ENCODE assay signal across 8 cellular contexts in the genomic region with DNA sequence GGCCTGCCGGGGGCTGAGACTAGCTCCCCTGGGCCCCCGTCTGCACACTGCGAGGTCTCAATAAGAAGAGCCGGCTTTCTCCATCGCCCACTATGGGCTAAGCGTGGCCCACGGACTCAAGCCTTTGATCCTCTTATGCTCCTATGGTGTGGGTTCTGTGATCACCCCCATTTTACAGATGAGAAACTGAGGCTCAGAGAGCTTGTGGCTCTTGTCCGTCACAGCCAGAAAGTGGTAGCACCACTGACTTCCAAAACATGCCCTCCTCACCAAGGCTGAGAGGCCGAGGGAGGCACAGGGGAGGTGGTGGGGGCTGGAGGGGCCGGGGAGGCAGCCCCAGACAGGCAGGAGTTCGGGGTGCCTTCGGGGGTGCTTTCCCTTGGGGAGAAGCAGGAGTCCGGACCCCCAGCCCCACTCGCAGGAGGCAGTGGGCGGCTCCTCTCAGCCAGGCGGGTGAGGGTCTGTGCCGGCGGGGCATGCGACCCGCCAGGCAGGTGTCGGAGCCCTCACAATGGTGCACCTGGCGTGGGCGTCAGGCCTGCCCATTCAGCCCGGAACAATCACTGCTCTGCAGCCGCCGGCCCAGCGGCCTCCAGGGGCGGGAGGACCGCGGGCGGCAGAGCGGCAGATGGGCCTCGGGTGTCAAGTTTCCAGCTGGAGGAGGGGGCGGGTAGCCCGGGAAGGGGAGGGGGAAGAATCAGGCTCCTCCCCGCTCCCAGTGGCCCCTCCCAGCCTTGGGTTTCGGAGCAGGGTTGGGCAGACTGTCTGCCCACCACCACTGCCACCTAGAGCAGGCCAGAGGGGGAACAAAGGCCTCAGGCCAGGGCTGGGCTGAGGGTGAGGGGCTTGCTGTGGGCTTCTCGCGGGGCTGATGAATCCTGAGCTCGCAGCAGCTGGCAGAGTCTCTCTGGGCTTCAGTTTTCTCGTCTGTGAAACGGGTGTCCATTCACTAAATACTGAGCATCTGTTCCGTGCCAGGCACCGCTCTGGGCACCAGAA. TPM values are rescaled to one million over a fixed set of nuclear protein-coding genes. Genes with fewer than 3 reads are reported as not detected.
DNase-seq lines count a peak whose midpoint lies in the region; ATAC-seq and TF ChIP-seq lines count a peak whose summit lies in the region.

No MANE protein-coding gene starts in this region.

- H3K4me3 ChIP-seq in BLaER1, result no peak overlapping the region
- no peak overlapping the region for H3K4me3 ChIP-seq in Peyer's patch
- H3K4me3 ChIP-seq in uterus, result no peak overlapping the region

- TF ChIP-seq CTCF in Peyer's patch (IDR thresholded peaks at IDR 0.05) (no peak), uterus (IDR thresholded peaks at IDR 0.05) (peak in 2 of 4 experiments; percentile 5 to 15)

- H3K4me2 ChIP-seq in BLaER1, result peak overlapping the region; percentile 61

- H3K27ac ChIP-seq in BLaER1 (no peak overlapping the region), Peyer's patch (no peak overlapping the region), uterus (no peak overlapping the region)

- H3K9me3 ChIP-seq in BLaER1 (no peaks in the 10 kb centered on the region), Peyer's patch (no peaks in the 10 kb centered on the region), uterus (no peaks in the 10 kb centered on the region)

- peak; percentile 69 to 82 for ATAC-seq in left cardiac atrium
- ATAC-seq in GM18873 (IDR thresholded peaks at IDR 0.05; ENCODE audit: low FRiP score, unreplicated experiment), result no peak

- DNase-seq in HuH-7 (ENCODE audit: low spot score) (peak; percentile 90), Peyer's patch (peak in 2 of 3 donors; percentile 52 to 78), left cardiac atrium (no peak), uterus (peak; percentile 59 to 60), AML-193 (lab: John Stamatoyannopoulos, UW) (no peak)
- DNase-seq in activated CD4-positive, alpha-beta T cell treated with anti-CD3 and anti-CD28 coated beads for 4 hours, result no peak

- intact Hi-C loops in left cardiac atrium (cut with DNase I) (no loop called here), uterus (cut with DNase I; ENCODE audit: low total_unique reads) (no loop called here)

- no peaks in the 10 kb centered on the region for H3K36me3 ChIP-seq in BLaER1
- no peaks in the 10 kb centered on the region for H3K36me3 ChIP-seq in Peyer's patch
- H3K36me3 ChIP-seq in uterus, result no peaks in the 10 kb centered on the region

- no peak for TF ChIP-seq POLR2A in Peyer's patch (IDR thresholded peaks at IDR 0.05)
- TF ChIP-seq POLR2A in uterus (IDR thresholded peaks at IDR 0.05), result no peak

- no peaks in the 10 kb centered on the region; the same call in 1 of the 2 replicates for H4K20me1 ChIP-seq in BLaER1

- H3K27me3 ChIP-seq in BLaER1, result peaks cover 44% of the 10 kb centered on the region
- H3K27me3 ChIP-seq in Peyer's patch, result peaks cover 0 to 3% of the 10 kb centered on the region in 2 donors
- H3K27me3 ChIP-seq in uterus, result no peaks in the 10 kb centered on the region

- H3K9ac ChIP-seq in BLaER1, result no peak overlapping the region

- H3K4me1 ChIP-seq in BLaER1 (peaks cover 46% of the 10 kb centered on the region), Peyer's patch (peaks cover 0 to 17% (median 0%) of the 10 kb centered on the region in 4 donors), uterus (no peaks in the 10 kb centered on the region)

RNA-seq across cellular contexts. Expression of gene CASZ1, which starts 39.3 kb away (rescaled TPM):
- 100 to 1,000 TPM in 3 of 4 donors, 10 to 100 TPM in 1; 87.5 to 165 (median 137) TPM for total RNA-seq in Peyer's patch
- 10 to 100 TPM; 37.6 to 68.2 TPM for total RNA-seq in left cardiac atrium
- total RNA-seq in uterus, result 10 to 100 TPM in 1 of 4 donors, 1 to 10 TPM in 2, under 1 TPM in 1; 0.59 to 49.2 (median 3.9) TPM

Comparison
In these comparisons a context has a peak if more than half of its experiments do, and no peak if none do; other contexts are left out.
1. DNase-seq: peak in HuH-7 (single experiment), Peyer's patch (2 of 3) and uterus (2 of 2); none in left cardiac atrium (single experiment), AML-193 (0 of 2) and activated CD4-positive, alpha-beta T cell treated with anti-CD3 and anti-CD28 coated beads for 4 hours (0 of 2).